ENCODE assay signal across 25 cellular contexts in the genomic region with DNA sequence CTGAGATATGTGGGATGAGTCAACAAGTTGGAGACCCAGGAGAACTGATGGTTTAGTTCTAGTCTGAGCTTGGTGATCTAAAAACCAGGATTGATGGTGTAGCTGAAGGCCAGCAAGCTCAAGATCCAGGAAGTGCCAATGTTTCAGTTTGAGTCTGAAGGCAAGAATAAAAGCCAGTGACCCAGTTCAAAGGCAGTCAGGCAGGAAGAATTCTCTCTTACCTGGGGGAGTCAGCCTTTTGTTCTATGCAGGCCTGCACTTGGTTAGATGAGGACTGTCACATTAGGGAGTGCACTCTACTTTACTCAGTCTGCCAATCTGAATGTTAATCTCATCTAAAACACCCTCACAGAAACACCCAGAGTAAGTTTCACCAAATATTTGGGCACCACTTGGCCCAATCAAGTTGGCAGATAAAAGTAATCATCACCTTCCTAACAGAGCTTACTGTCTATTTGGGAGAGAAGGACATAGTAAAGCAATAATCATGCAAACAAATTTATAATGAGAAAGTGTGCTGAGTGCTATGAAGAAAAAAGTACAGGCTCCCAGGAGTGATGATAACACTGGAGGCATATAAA.
"Had no signal": no experiment of that assay in that cellular context is flagged by ENCODE, and none has a peak within 500 bp of the region (broad histone marks: within the 10 kb centered on the region; RNA-seq: fewer than 3 reads in every experiment).

No MANE protein-coding gene starts in this region.

- H3K9me3 ChIP-seq: gastroesophageal sphincter, heart left ventricle, mucosa of descending colon, prostate gland, sigmoid colon, stomach, testis, tibial artery had no signal

- H3K36me3 ChIP-seq: gastroesophageal sphincter, heart left ventricle, neural progenitor cell, prostate gland, sigmoid colon, stomach, tibial artery had no signal

- H3K9ac ChIP-seq: neural progenitor cell had no signal

- H3K4me2 ChIP-seq: hepatocyte, neural progenitor cell had no signal

- H3K4me3 ChIP-seq: gastroesophageal sphincter, heart left ventricle, hepatocyte, lung, mucosa of descending colon, neural progenitor cell, prostate gland, sigmoid colon, stomach, testis, tibial artery had no signal

- H3K4me1 ChIP-seq: gastroesophageal sphincter, heart left ventricle, neural progenitor cell, prostate gland, sigmoid colon, stomach, testis, tibial artery had no signal

- H3K27me3 ChIP-seq: foreskin keratinocyte, gastroesophageal sphincter, heart left ventricle, hepatocyte, neural progenitor cell, sigmoid colon, stomach, testis, tibial artery had no signal

- DNase-seq: cerebellar nuclear complex; cortex of kidney; foreskin keratinocyte; heart left ventricle; kidney; left colon; left ventricle myocardium superior; mucosa of descending colon; naive B cell; right cardiac atrium; sigmoid colon; stimulated activated CD4-positive, alpha-beta T cell treated with anti-CD3 and anti-CD28 coated beads, Interleukin-2, amount 100 ng/mL, for 24 hours; stimulated activated CD4-positive, alpha-beta T cell treated with anti-CD3 and anti-CD28 coated beads, Interleukin-4, amount 100 ng/mL, for 24 hours; stimulated activated naive CD4-positive, alpha-beta T cell treated with Interleukin-2 at 50 U/mL for 16 hours; stomach; testis; tibial artery had no signal

- H3K79me2 ChIP-seq: hepatocyte had no signal

- H3K27ac ChIP-seq: epithelial cell of prostate, foreskin keratinocyte, gastroesophageal sphincter, heart left ventricle, hepatocyte, neural progenitor cell, prostate gland, sigmoid colon, stomach, testis, tibial artery had no signal

- ATAC-seq: esophagus mucosa; foreskin keratinocyte; gastroesophageal sphincter; left colon; left ventricle myocardium superior; mucosa of descending colon; stimulated activated effector memory CD8-positive, alpha-beta T cell treated with anti-CD3 and anti-CD28 coated beads, Interleukin-12 subunit alpha, Interleukin-12 subunit beta, amount 100 ng/mL, for 72 hours had no signal

- H2AFZ ChIP-seq: hepatocyte, neural progenitor cell had no signal
